ENCODE assay signal across 17 cellular contexts in genomic region chr22:28139993-28140392, GRCh38.
DNase-seq lines count a peak whose midpoint lies in the region; ATAC-seq, FAIRE-seq and TF ChIP-seq lines count a peak whose summit lies in the region.
"Had no signal": no experiment of that assay in that cellular context is flagged by ENCODE, and none has a peak within 500 bp of the region (broad histone marks: within the 10 kb centered on the region; RNA-seq: fewer than 3 reads in every experiment).

No MANE protein-coding gene starts in this region.

- H3K4me1 ChIP-seq in kidney (ENCODE audit: control insufficient read depth in 1 of 2, insufficient read depth in 1 of 2, low read depth in 1 of 2, low read length in 2 of 2): peaks cover 0 to 3% of the 10 kb centered on the region in 2 donors

- H3K9me3 Mint-ChIP-seq in immature natural killer cell: no peaks in the 10 kb centered on the region
- H3K9me3 Mint-ChIP-seq: activated T-helper 2 cell treated with anti-CD3 and anti-CD28 coated beads, Interferon-gamma antibody, Interleukin-2, Interleukin-4, amounts not matched to agents 10 μg/mL and 5 μg/mL and 100 μg/mL, durations not matched to agents 14 hours and 24 hours and 36 hours had no signal

- intact Hi-C loops in kidney (cut with DNase I): no loop called here

- H3K4me3 Mint-ChIP-seq in immature natural killer cell: no peak overlapping the region
- H3K4me3 Mint-ChIP-seq: CD4-positive, alpha-beta memory T cell had no signal

- peaks cover 2 to 5% of the 10 kb centered on the region in 2 donors for H3K9me3 ChIP-seq in kidney (ENCODE audit: control insufficient read depth in 1 of 2, low read length in 2 of 2)
- H3K9me3 ChIP-seq: upper lobe of right lung had no signal

- FAIRE-seq in kidney (lab: Jason Lieb, UNC): no peak

- H3K27ac Mint-ChIP-seq in immature natural killer cell: no peak overlapping the region
- H3K27ac Mint-ChIP-seq: activated T-helper 2 cell treated with anti-CD3 and anti-CD28 coated beads, Interferon-gamma antibody, Interleukin-2, Interleukin-4, amounts not matched to agents 10 μg/mL and 5 μg/mL and 100 μg/mL, durations not matched to agents 14 hours and 24 hours and 36 hours; CD4-positive, alpha-beta memory T cell had no signal

- no peaks in the 10 kb centered on the region for H3K36me3 Mint-ChIP-seq in immature natural killer cell
- H3K36me3 Mint-ChIP-seq: CD4-positive, alpha-beta memory T cell had no signal

- ATAC-seq in omental fat pad (ENCODE audit: low FRiP score) (peak; percentile 82), GM21526 (IDR thresholded peaks at IDR 0.05; ENCODE audit: low FRiP score, unreplicated experiment) (no peak)
- ATAC-seq: upper lobe of right lung had no signal

- H3K27ac ChIP-seq in kidney (ENCODE audit: low read depth in 2 of 2, low read length in 2 of 2): no peak overlapping the region
- H3K27ac ChIP-seq: coronary artery, hepatocyte, upper lobe of right lung had no signal

- no peak overlapping the region for H3K4me3 ChIP-seq in kidney (ENCODE audit: low read length in 2 of 2)
- H3K4me3 ChIP-seq: coronary artery, hepatocyte, skin epidermis, upper lobe of right lung had no signal

- no peaks in the 10 kb centered on the region for H3K36me3 ChIP-seq in kidney (ENCODE audit: control insufficient read depth in 1 of 2, insufficient read depth in 2 of 2, low read length in 2 of 2)
- H3K36me3 ChIP-seq: upper lobe of right lung had no signal

- no peak overlapping the region for H3K9ac ChIP-seq in kidney (ENCODE audit: low read length in 2 of 2)

- H3K4me1 Mint-ChIP-seq in immature natural killer cell: no peaks in the 10 kb centered on the region
- H3K4me1 Mint-ChIP-seq: CD4-positive, alpha-beta memory T cell had no signal

- peaks cover 0 to 5% (median 0%) of the 10 kb centered on the region in 3 donors for H3K27me3 Mint-ChIP-seq in immature natural killer cell (ENCODE audit: low read depth in 3 of 3)

- TF ChIP-seq CTCF in AG09319 (IDR thresholded peaks at IDR 0.05; ENCODE audit: low read depth, low read length): no peak
- TF ChIP-seq CTCF in omental fat pad (IDR thresholded peaks at IDR 0.05): no peak
- no peak for TF ChIP-seq CTCF in kidney (IDR thresholded peaks at IDR 0.05; ENCODE audit: borderline replicate concordance, extremely low read depth, insufficient read depth)

- peak; percentile 30 for DNase-seq in AG09319 (ENCODE audit: extremely low read depth, low read depth)
- DNase-seq in RKO (ENCODE audit: low spot score): peak; percentile 9
- peak; percentile 44 for DNase-seq in fibroblast of gingiva (ENCODE audit: low read depth)
- DNase-seq in omental fat pad (ENCODE audit: low spot score): no peak
- DNase-seq in immature natural killer cell: no peak
- no peak for DNase-seq in epidermal melanocyte (ENCODE audit: insufficient read length, low spot score)
- no peak for DNase-seq in kidney
- DNase-seq: activated CD4-positive, alpha-beta T cell treated with anti-CD3 and anti-CD28 coated beads for 48 hours; CD4-positive, alpha-beta memory T cell; NCI-H1417 treated with DMSO at 0.1 percent for 48 hours; NCI-H82; upper lobe of right lung had no signal

Comparison
In these comparisons a context has a peak if more than half of its experiments do, and no peak if none do; other contexts are left out.
1. DNase-seq: peak in AG09319 (single experiment), RKO (single experiment) and fibroblast of gingiva (single experiment); none in omental fat pad (single experiment), immature natural killer cell (0 of 3), epidermal melanocyte (single experiment) and kidney (single experiment).